In genomic region chr6:1404066-1404712, GRCh38 we compare ENCODE assay signal across 1 cellular context.
TF ChIP-seq lines count a peak whose summit lies in the region.

No MANE protein-coding gene starts in this region.

TF ChIP-seq in IMR-90, 13 proteins besides CTCF, POLR2A, EP300 and RAD21 (continued from another document):
- TF ChIP-seq, protein P1, sequence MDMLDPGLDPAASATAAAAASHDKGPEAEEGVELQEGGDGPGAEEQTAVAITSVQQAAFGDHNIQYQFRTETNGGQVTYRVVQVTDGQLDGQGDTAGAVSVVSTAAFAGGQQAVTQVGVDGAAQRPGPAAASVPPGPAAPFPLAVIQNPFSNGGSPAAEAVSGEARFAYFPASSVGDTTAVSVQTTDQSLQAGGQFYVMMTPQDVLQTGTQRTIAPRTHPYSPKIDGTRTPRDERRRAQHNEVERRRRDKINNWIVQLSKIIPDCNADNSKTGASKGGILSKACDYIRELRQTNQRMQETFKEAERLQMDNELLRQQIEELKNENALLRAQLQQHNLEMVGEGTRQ (IDR thresholded peaks at IDR 0.05; ENCODE audit: low read depth, low read length): no peak
- TF ChIP-seq RCOR1 (IDR thresholded peaks at IDR 0.05; ENCODE audit: insufficient replicate concordance, low read length) (no peak), FOS (IDR thresholded peaks at IDR 0.05; ENCODE audit: low read depth, low read length) (no peak), CHD1 (IDR thresholded peaks at IDR 0.05; ENCODE audit: low read depth, low read length) (no peak), MAZ (IDR thresholded peaks at IDR 0.05; ENCODE audit: borderline replicate concordance, low read depth, low read length) (no peak), MAFK (IDR thresholded peaks at IDR 0.05; ENCODE audit: low read depth, low read length) (no peak), RFX5 (IDR thresholded peaks at IDR 0.05; ENCODE audit: low read depth, low read length) (no peak), SMC3 (IDR thresholded peaks at IDR 0.05; ENCODE audit: low read depth, low read length) (no peak), BHLHE40 (IDR thresholded peaks at IDR 0.05; ENCODE audit: low read depth, low read length) (no peak), NFE2L2 (IDR thresholded peaks at IDR 0.05; ENCODE audit: low read depth, low read length) (no peak), CEBPB (IDR thresholded peaks at IDR 0.05; ENCODE audit: low read depth, low read length) (no peak), MXI1 (IDR thresholded peaks at IDR 0.05; ENCODE audit: borderline replicate concordance, low read depth, low read length) (no peak)
